30 cellular contexts compared by ENCODE assay signal in genomic region chr1:47969478-47969877, GRCh38. TPM values are rescaled to one million over a fixed set of nuclear protein-coding genes. Genes with fewer than 3 reads are reported as not detected.
A peak's percentile ranks its signal among the peaks of the same experiment; 100 is the strongest.
DNase-seq lines count a peak whose midpoint lies in the region; ATAC-seq, FAIRE-seq and TF ChIP-seq lines count a peak whose summit lies in the region.
"Had no signal": no experiment of that assay in that cellular context is flagged by ENCODE, and none has a peak within 500 bp of the region (broad histone marks: within the 10 kb centered on the region; RNA-seq: fewer than 3 reads in every experiment).

No MANE protein-coding gene starts in this region.

- no peak overlapping the region for H3K4me3 ChIP-seq in H1 (ENCODE audit: extremely low read depth in 1 of 4, insufficient read depth in 2 of 4, low read depth in 3 of 4, low read length in 4 of 4)
- H3K4me3 ChIP-seq in endodermal cell (ENCODE audit: low read length), result peak overlapping the region; percentile 39
- H3K4me3 ChIP-seq: BLaER1, GM12878 had no signal

- peak overlapping the region; percentile 7; the same call in 1 of the 2 replicates for H2BK12ac ChIP-seq in H1 (ENCODE audit: low read depth, low read length)

- no peak overlapping the region for H3K27ac ChIP-seq in H1 (ENCODE audit: low read depth, low read length)
- no peak overlapping the region for H3K27ac ChIP-seq in endodermal cell (ENCODE audit: low read depth, low read length)
- H3K27ac ChIP-seq: BLaER1 had no signal

- DNase-seq in H1 (ENCODE audit: low read depth in 1 of 2, low spot score in 2 of 2), result no peak
- peak; percentile 36 for DNase-seq in endodermal cell
- peak; percentile 86 for DNase-seq in left lobe of liver (ENCODE audit: low spot score)
- DNase-seq in nephron progenitor cell, result no peak
- DNase-seq in NCI-H510A (lab: John Stamatoyannopoulos, UW), result no peak
- no peak for DNase-seq in NCI-H1417 (lab: John Stamatoyannopoulos, UW)
- DNase-seq: 8988T; ACHN; BE2C; C1 segment of cervical spinal cord; CD4-positive, alpha-beta memory T cell; CD4-positive, CD25-positive, alpha-beta regulatory T cell; CD8-positive, alpha-beta memory T cell; COR-L47; DMS 273 treated with DMSO at 0.1 percent for 48 hours; DMS153; DMS79; DND-41; EL; GDM1 had no signal

- no peak overlapping the region for H2BK15ac ChIP-seq in H1 (ENCODE audit: low read length)

- FAIRE-seq in H1 (lab: Jason Lieb, UNC), result no peak
- FAIRE-seq: A204.1, GM12878, GM12892 had no signal

- peaks cover 2 to 3% of the 10 kb centered on the region in 2 experiments for H4K20me1 ChIP-seq in H1 (replicated peaks in 1 of 2; ENCODE audit: control insufficient read depth in 1 of 2, insufficient read depth in 2 of 2, low read length in 2 of 2)
- H4K20me1 ChIP-seq: BLaER1 had no signal

- H3K36me3 ChIP-seq in H1 (ENCODE audit: control insufficient read depth in 2 of 4, insufficient read depth in 4 of 4, low read length in 3 of 4) (no peaks in the 10 kb centered on the region), endodermal cell (ENCODE audit: control insufficient read depth, insufficient read depth, low read length) (peaks cover 34% of the 10 kb centered on the region)
- H3K36me3 ChIP-seq: BE2C, BLaER1 had no signal

- H3K36me3 Mint-ChIP-seq in endodermal cell (ENCODE audit: low read depth) (peaks cover 9% of the 10 kb centered on the region), nephron progenitor cell (ENCODE audit: low read depth) (peaks cover 5% of the 10 kb centered on the region)
- H3K36me3 Mint-ChIP-seq: CD14-positive monocyte; CD4-positive, alpha-beta memory T cell; CD4-positive, CD25-positive, alpha-beta regulatory T cell; CD8-positive, alpha-beta memory T cell had no signal

- H2BK5ac ChIP-seq in H1 (ENCODE audit: low read depth, low read length), result no peak overlapping the region

- H3K4me1 Mint-ChIP-seq in endodermal cell (peaks cover 69% of the 10 kb centered on the region), nephron progenitor cell (peaks cover 88% of the 10 kb centered on the region)
- H3K4me1 Mint-ChIP-seq: CD14-positive monocyte; CD4-positive, alpha-beta memory T cell; CD4-positive, CD25-positive, alpha-beta regulatory T cell; CD8-positive, alpha-beta memory T cell had no signal

- H2BK20ac ChIP-seq in H1 (ENCODE audit: low read length), result no peak overlapping the region

- no peak overlapping the region for H3K4ac ChIP-seq in H1 (replicated peaks; ENCODE audit: insufficient read length, low read depth, low read length)

- TF ChIP-seq CTCF in H1 (IDR thresholded peaks at IDR 0.05; ENCODE audit: control extremely low read depth in 1 of 3, insufficient read depth in 1 of 3, low read depth in 1 of 3, low read length in 3 of 3) (no peak), endodermal cell (conservative IDR thresholded peaks at IDR 0.05) (no peak), nephron progenitor cell (IDR thresholded peaks at IDR 0.05) (no peak)

- TF ChIP-seq RAD21 in H1 (IDR thresholded peaks at IDR 0.05 in 1 of 2, conservative IDR thresholded peaks at IDR 0.05 in 1 of 2; ENCODE audit: low read depth in 2 of 2, low read length in 2 of 2), result no peak

- CTCF ChIA-PET in H1 (lab: Charles Lee; ENCODE audit: partially characterized antibody), result interaction anchor here (1.2 kb wide), 1 partner anchor 184 kb away, joined by 4 read pairs; no protein-coding TSS in a partner anchor

- H3K4me3 Mint-ChIP-seq in endodermal cell (no peak overlapping the region), nephron progenitor cell (no peak overlapping the region)
- H3K4me3 Mint-ChIP-seq: CD14-positive monocyte; CD4-positive, alpha-beta memory T cell; CD4-positive, CD25-positive, alpha-beta regulatory T cell; CD8-positive, alpha-beta memory T cell had no signal

- H3K4me2 ChIP-seq in H1 (ENCODE audit: insufficient read depth in 1 of 2, low read depth in 2 of 2, low read length in 2 of 2), result no peak overlapping the region
- H3K4me2 ChIP-seq: BLaER1 had no signal

- no peak overlapping the region for H3K18ac ChIP-seq in H1 (ENCODE audit: extremely low read depth, low read length)

- H3K79me1 ChIP-seq in H1 (ENCODE audit: low read depth, low read length), result peaks cover 2% of the 10 kb centered on the region; the same call in 1 of the 2 replicates

- H4K5ac ChIP-seq in H1 (ENCODE audit: insufficient read length, low read depth, low read length), result no peak overlapping the region

- no peaks in the 10 kb centered on the region for H3K27me3 Mint-ChIP-seq in endodermal cell (ENCODE audit: insufficient read depth)
- no peaks in the 10 kb centered on the region for H3K27me3 Mint-ChIP-seq in nephron progenitor cell (ENCODE audit: low read depth, poor library complexity)
- H3K27me3 Mint-ChIP-seq: CD4-positive, CD25-positive, alpha-beta regulatory T cell had no signal

- no peak overlapping the region for H2AFZ ChIP-seq in H1 (ENCODE audit: low read length)

- TF ChIP-seq EP300 in H1 (IDR thresholded peaks at IDR 0.05; ENCODE audit: borderline replicate concordance in 1 of 2, low read depth in 2 of 2, low read length in 2 of 2), result no peak

- POLR2A ChIA-PET in H1 (lab: Charles Lee; ENCODE audit: partially characterized antibody), result no interaction called here

- no peaks in the 10 kb centered on the region for H3K79me2 ChIP-seq in H1 (ENCODE audit: control insufficient read depth in 1 of 2, insufficient read depth in 2 of 2, low read length in 2 of 2)

- no peaks in the 10 kb centered on the region; the same call in 1 of the 2 replicates for H3K23me2 ChIP-seq in H1 (ENCODE audit: low read depth, low read length)

- H3K9me3 Mint-ChIP-seq in endodermal cell, result no peaks in the 10 kb centered on the region
- no peaks in the 10 kb centered on the region for H3K9me3 Mint-ChIP-seq in nephron progenitor cell
- H3K9me3 Mint-ChIP-seq: CD14-positive monocyte; CD4-positive, alpha-beta memory T cell; CD4-positive, CD25-positive, alpha-beta regulatory T cell; CD8-positive, alpha-beta memory T cell had no signal

- no peak overlapping the region for H3K14ac ChIP-seq in H1 (ENCODE audit: insufficient read length)

- H4K91ac ChIP-seq in H1 (replicated peaks; ENCODE audit: insufficient read length, low read length), result no peak overlapping the region

- no peak overlapping the region for H3K9ac ChIP-seq in H1 (replicated peaks in 1 of 4; ENCODE audit: extremely low read depth in 1 of 4, low read depth in 3 of 4, low read length in 3 of 4)
- no peak overlapping the region for H3K9ac ChIP-seq in endodermal cell (ENCODE audit: extremely low read depth, low read length, poor library complexity, severe bottlenecking)
- H3K9ac ChIP-seq: BLaER1 had no signal

- no peak overlapping the region for H2AK5ac ChIP-seq in H1 (ENCODE audit: low read depth, low read length)

- no peak for TF ChIP-seq POLR2A in H1 (IDR thresholded peaks at IDR 0.05; ENCODE audit: control extremely low read depth in 1 of 2, low read depth in 2 of 2, low read length in 2 of 2)

- no peaks in the 10 kb centered on the region for H3K9me3 ChIP-seq in H1 (ENCODE audit: insufficient read depth in 2 of 2, low read depth in 1 of 2, low read length in 1 of 2)
- H3K9me3 ChIP-seq in endodermal cell (ENCODE audit: control insufficient read depth, low read length), result no peaks in the 10 kb centered on the region
- H3K9me3 ChIP-seq: BE2C, BLaER1 had no signal

- H3K27ac Mint-ChIP-seq in endodermal cell, result no peak overlapping the region
- H3K27ac Mint-ChIP-seq in nephron progenitor cell, result peak overlapping the region; percentile 84
- H3K27ac Mint-ChIP-seq: CD14-positive monocyte; CD4-positive, alpha-beta memory T cell; CD8-positive, alpha-beta memory T cell had no signal

- H3K27me3 ChIP-seq in H1 (replicated peaks in 1 of 4; ENCODE audit: control insufficient read depth in 3 of 4, extremely low read depth in 1 of 4, insufficient read depth in 3 of 4, low read length in 3 of 4) (no peaks in the 10 kb centered on the region), endodermal cell (ENCODE audit: control insufficient read depth, insufficient read depth, low read length, poor library complexity, severe bottlenecking) (no peaks in the 10 kb centered on the region)
- H3K27me3 ChIP-seq: BE2C had no signal

- no peak overlapping the region for H2BK120ac ChIP-seq in H1 (replicated peaks; ENCODE audit: low read depth, low read length)

- no peak overlapping the region for H3K23ac ChIP-seq in H1 (ENCODE audit: insufficient read length)

- peaks cover 0 to 2% (median 0%) of the 10 kb centered on the region in 4 experiments; a peak in 2 of 7 replicates for H3K4me1 ChIP-seq in H1 (replicated peaks in 1 of 4; ENCODE audit: control insufficient read depth in 3 of 4, insufficient read depth in 4 of 4, low read length in 3 of 4)
- peaks cover 26% of the 10 kb centered on the region for H3K4me1 ChIP-seq in endodermal cell (ENCODE audit: control insufficient read depth, insufficient read depth, low read length)
- H3K4me1 ChIP-seq: BE2C had no signal

- peak; percentile 87 for ATAC-seq in left lobe of liver
- ATAC-seq in GM18858 (IDR thresholded peaks at IDR 0.05; ENCODE audit: unreplicated experiment), result no peak
- ATAC-seq: GM12878 had no signal

- H4K8ac ChIP-seq in H1 (ENCODE audit: extremely low read depth, insufficient read depth, low read length), result 0 out of 2 replicates have a peak overlapping the region, but pooled peaks have one; percentile 45

- 86% methylated on average over 3 of the region's 3 CpGs; no CpG with 5 or more reads in 1 of the 2 experiments for WGBS in H1 (ENCODE audit: extremely low coverage in 1 of 2, insufficient coverage in 1 of 2, insufficient read length in 1 of 2, insufficient replicate concordance in 2 of 2, low coverage in 1 of 2, low lambda C conversion rate in 2 of 2, missing lambda C conversion rate in 1 of 2), 2 experiments
- 94 to 97% methylated on average over 3 of the region's 3 CpGs for WGBS in endodermal cell (ENCODE audit: insufficient coverage in 1 of 2, insufficient read length in 1 of 2), 2 experiments

- no peak overlapping the region for H3K56ac ChIP-seq in H1 (replicated peaks; ENCODE audit: insufficient read length, low read depth, low read length)

TF ChIP-seq in H1, 55 proteins besides CTCF, POLR2A, EP300 and RAD21 (continues in another document):
- TF ChIP-seq SUZ12 (IDR thresholded peaks at IDR 0.05; ENCODE audit: low read length), result no peak
- TF ChIP-seq POU5F1 (IDR thresholded peaks at IDR 0.05; ENCODE audit: low read depth, low read length), result no peak
- no peak for TF ChIP-seq HDAC2 (IDR thresholded peaks at IDR 0.05; ENCODE audit: borderline replicate concordance in 1 of 2, low read depth in 2 of 2, low read length in 2 of 2)
- no peak for TF ChIP-seq HDAC6 (IDR thresholded peaks at IDR 0.05; ENCODE audit: low read depth, low read length)

RNA-seq across cellular contexts. Expression of gene TRABD2B, which starts 27.7 kb away (rescaled TPM):
- total RNA-seq in H1 (2021; fragmentation: NEBNext Ultra II Directional; extraction: Animal tissue kit (Norgen Biotek cat#: 25700)), result 3.4 and 3.5 TPM in 2 replicates
- 0.95 and 1.5 TPM in 2 replicates for polyA plus RNA-seq in H1 (2011; rRNA removed)
- polyA plus RNA-seq in H1 (2011; cell fraction: cytosol; rRNA removed), result 0.59 TPM
- 2.6 TPM for polyA plus RNA-seq in H1 (2011; cell fraction: nucleus; rRNA removed)
- polyA plus RNA-seq in H1 (2012, experiment 1 of 2), result 1.6 to 3.5 TPM (median 2.1 TPM) in 4 replicates
- 1.1 TPM for polyA plus RNA-seq in H1 (2012, experiment 2 of 2)
- 2.1 TPM for polyA plus RNA-seq in H1 (2013, experiment 1 of 2)
- 2.1 TPM for polyA plus RNA-seq in H1 (2013, experiment 2 of 2)
- 0.98 and 1.3 TPM in 2 replicates for polyA minus RNA-seq in H1 (2011; rRNA and poly(A)+ RNA removed)
- polyA minus RNA-seq in H1 (2011; cell fraction: cytosol; rRNA and poly(A)+ RNA removed), result 4.0 TPM
- polyA minus RNA-seq in H1 (2011; cell fraction: nucleus; rRNA and poly(A)+ RNA removed), result 4.4 TPM
- total RNA-seq in endodermal cell (10 to 100 TPM; 24.4 to 28.0 TPM), left lobe of liver (15.1 TPM)
- 6.2 TPM for polyA plus RNA-seq in endodermal cell (2013, experiment 1 of 2)
- polyA plus RNA-seq in endodermal cell (2013, experiment 2 of 2), result 6.0 TPM
- total RNA-seq: A673; CD4-positive, alpha-beta memory T cell; CD4-positive, CD25-positive, alpha-beta regulatory T cell; CD8-positive, alpha-beta memory T cell; Daoy; G401; GM12878 had no signal
- polyA plus RNA-seq: AG04450; CD14-positive monocyte; CD4-positive, alpha-beta memory T cell; CD4-positive, CD25-positive, alpha-beta regulatory T cell; CD8-positive, alpha-beta memory T cell; GM12878 had no signal

Comparison
In these comparisons a context has a peak if more than half of its experiments do, and no peak if none do; other contexts are left out.
1. DNase-seq: peak in endodermal cell (single experiment) and left lobe of liver (single experiment); none in H1 (0 of 2), nephron progenitor cell (single experiment), NCI-H510A (single experiment) and NCI-H1417 (0 of 3).